In the genomic region with DNA sequence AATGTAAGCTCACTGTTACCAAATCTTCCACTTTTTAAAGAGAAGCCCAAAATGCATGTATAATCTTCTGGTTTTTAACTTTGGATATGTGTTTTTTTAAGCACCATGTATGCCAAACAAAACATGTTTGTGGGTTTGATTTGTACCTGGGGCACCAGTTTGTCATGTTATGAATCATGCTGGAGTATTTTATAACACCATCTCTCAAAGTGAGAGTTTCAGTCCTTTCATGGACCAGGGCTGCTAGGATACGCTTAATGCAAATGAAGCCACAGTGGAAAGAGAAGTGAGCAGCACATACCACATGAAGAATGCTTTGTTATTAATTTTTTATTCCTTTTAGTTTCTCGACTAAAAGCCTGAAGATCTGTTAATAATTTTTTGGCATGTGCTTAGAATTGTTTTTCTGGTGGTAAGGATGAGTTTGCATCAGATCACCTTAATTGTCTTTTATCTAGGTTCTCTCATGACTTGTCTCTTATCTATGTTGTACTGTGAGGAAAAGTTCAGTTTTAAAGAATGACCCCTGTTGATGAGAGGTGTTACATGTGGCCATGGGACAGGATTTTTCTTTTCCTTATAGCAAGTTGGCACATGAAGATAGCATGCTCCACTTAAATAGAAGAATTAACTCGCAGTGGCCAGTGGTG, we compare ENCODE assay signal across 8 cellular contexts. TPM values are rescaled to one million over a fixed set of nuclear protein-coding genes. Genes with fewer than 3 reads are reported as not detected.
DNase-seq lines count a peak whose midpoint lies in the region; ATAC-seq and TF ChIP-seq lines count a peak whose summit lies in the region.

No MANE protein-coding gene starts in this region.

- peaks cover 16% of the 10 kb centered on the region for H3K79me2 ChIP-seq in PC-3 (ENCODE audit: low read length)

- H3K27me3 ChIP-seq in PC-3 (ENCODE audit: low read length): no peaks in the 10 kb centered on the region
- H3K27me3 ChIP-seq in esophagus squamous epithelium: no peaks in the 10 kb centered on the region

- POLR2A ChIA-PET in PC-3 (lab: Charles Lee; ENCODE audit: unreplicated experiment): no interaction called here

- ATAC-seq in HG02798 (IDR thresholded peaks at IDR 0.05; ENCODE audit: poor library complexity, unreplicated experiment) (peak; percentile 39), PC-3 (no peak)

- H2AFZ ChIP-seq in PC-3 (ENCODE audit: low read length): no peak overlapping the region

- no peak overlapping the region for H3K4me3 ChIP-seq in PC-3 (ENCODE audit: low read length)
- no peak overlapping the region for H3K4me3 ChIP-seq in esophagus squamous epithelium

- H3K9me3 ChIP-seq in PC-3 (ENCODE audit: low read length) (no peaks in the 10 kb centered on the region), esophagus squamous epithelium (no peaks in the 10 kb centered on the region)

- intact Hi-C loops in PC-3 (cut with micrococcal nuclease) (loop anchor here (10.0 kb wide), 1 partner anchor 142 kb away; no protein-coding TSS in a partner anchor), esophagus squamous epithelium (cut with DNase I) (no loop called here)

- DNase-seq in activated CD4-positive, alpha-beta T cell treated with anti-CD3 and anti-CD28 coated beads for 48 hours: peak; percentile 53
- no peak for DNase-seq in activated CD4-positive, alpha-beta T cell treated with anti-CD3 and anti-CD28 coated beads, Interleukin-2, amount 50 U/mL, for 4 hours
- DNase-seq in PC-3 (peak; percentile 59), renal cortical epithelial cell (ENCODE audit: low read depth) (peak; percentile 19), NCI-H1092 treated with DMSO at 0.1 percent for 48 hours (lab: John Stamatoyannopoulos, UW) (no peak), NCI-H226 (no peak), esophagus squamous epithelium (lab: John Stamatoyannopoulos, UW) (no peak)

- H3K27ac ChIP-seq in PC-3 (ENCODE audit: low read length): no peak overlapping the region
- H3K27ac ChIP-seq in esophagus squamous epithelium: peak overlapping the region in 1 of 4 donors; percentile 14

- H3K4me1 ChIP-seq in PC-3 (ENCODE audit: insufficient read depth, low read length) (peaks cover 33% of the 10 kb centered on the region), esophagus squamous epithelium (peaks cover 0 to 65% (median 6%) of the 10 kb centered on the region in 3 donors)

- TF ChIP-seq POLR2A in esophagus squamous epithelium (IDR thresholded peaks at IDR 0.05): no peak

- no peaks in the 10 kb centered on the region for H3F3A ChIP-seq in PC-3 (ENCODE audit: low read length, unreplicated experiment)

- no peaks in the 10 kb centered on the region for H3K9me2 ChIP-seq in PC-3 (replicated peaks; ENCODE audit: low read length)

- no peaks in the 10 kb centered on the region for H4K20me1 ChIP-seq in PC-3 (ENCODE audit: low read length)

- H3K4me2 ChIP-seq in PC-3 (ENCODE audit: low read length): no peak overlapping the region

- CTCF ChIA-PET in PC-3 (lab: Charles Lee): interaction anchor here (0.6 kb wide), 1 partner anchor 64 kb away, joined by 3 read pairs; no protein-coding TSS in a partner anchor

- no peak for TF ChIP-seq CTCF in PC-3 (conservative IDR thresholded peaks at IDR 0.05; ENCODE audit: low read depth, low read length)
- no peak for TF ChIP-seq CTCF in esophagus squamous epithelium (IDR thresholded peaks at IDR 0.05)

- BruUV-seq in PC-3 (replicated peaks; lab: Mats Ljungman, UMichigan): no TSS peak

- WGBS in esophagus squamous epithelium, 2 donors: 35 to 62% methylated on average over 3 of the region's 3 CpGs

- H3K9ac ChIP-seq in PC-3 (ENCODE audit: low read length): no peak overlapping the region

- H3K36me3 ChIP-seq in PC-3 (ENCODE audit: low read depth, low read length) (no peaks in the 10 kb centered on the region), esophagus squamous epithelium (no peaks in the 10 kb centered on the region)

RNA-seq across cellular contexts. Expression of gene RABGAP1L, which starts 2.0 kb away (rescaled TPM):
- total RNA-seq in PC-3 (2014; rRNA removed) (11.8 and 24.4 TPM in 2 replicates), renal cortical epithelial cell (63.7 and 79.2 TPM in 2 replicates), esophagus squamous epithelium (10 to 100 TPM; 35.7 to 45.6 (median 41.0) TPM)

Comparison
In these comparisons a context has a peak if more than half of its experiments do, and no peak if none do; other contexts are left out.
1. DNase-seq: peak in activated CD4-positive, alpha-beta T cell treated with anti-CD3 and anti-CD28 coated beads for 48 hours (single experiment), PC-3 (single experiment) and renal cortical epithelial cell (single experiment); none in activated CD4-positive, alpha-beta T cell treated with anti-CD3 and anti-CD28 coated beads, Interleukin-2, amount 50 U/mL, for 4 hours (0 of 2), NCI-H1092 treated with DMSO at 0.1 percent for 48 hours (single experiment), NCI-H226 (single experiment) and esophagus squamous epithelium (single experiment).